8 cellular contexts compared by ENCODE assay signal in the genomic region with DNA sequence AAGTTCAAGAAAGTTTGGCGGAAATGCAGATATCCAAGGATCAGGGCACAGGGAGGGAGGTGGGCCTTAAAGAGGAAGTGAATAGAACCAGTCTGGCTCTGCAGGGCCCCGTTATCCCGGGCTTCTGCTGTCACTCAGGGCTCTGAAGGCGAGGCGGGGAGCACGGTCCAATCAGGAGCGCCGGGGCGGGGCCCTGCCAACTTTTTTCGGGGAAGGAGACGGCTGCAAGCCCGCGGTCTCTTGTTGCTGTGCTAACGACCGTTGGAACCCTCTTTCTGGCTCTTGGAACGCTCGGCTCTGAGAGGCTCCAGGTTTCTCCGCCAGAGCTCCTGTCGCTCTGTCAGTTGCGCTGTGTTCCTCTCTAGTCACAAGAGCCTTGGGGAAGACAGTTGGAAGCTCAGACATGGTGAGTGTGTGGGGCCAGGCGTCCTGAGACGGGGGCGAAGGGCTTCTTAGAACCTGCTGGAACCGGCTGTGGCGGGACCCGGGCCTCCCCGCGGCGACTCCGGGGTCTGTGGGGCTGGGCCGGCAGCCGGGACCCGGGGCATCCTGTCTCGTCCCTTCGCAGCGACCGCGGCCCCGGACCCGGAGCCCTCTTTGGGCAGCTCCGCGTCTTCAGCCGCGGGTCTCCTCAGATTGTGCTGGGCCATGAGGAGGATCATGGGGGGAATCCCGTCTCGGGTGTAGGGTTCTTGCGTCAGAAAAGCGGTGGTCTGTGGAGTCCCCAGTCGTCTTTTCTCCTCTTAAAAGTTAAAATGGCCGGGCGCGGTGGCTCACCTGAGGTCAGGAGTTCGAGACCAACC. TPM values are rescaled to one million over a fixed set of nuclear protein-coding genes. Genes with fewer than 3 reads are reported as not detected.
DNase-seq lines count a peak whose midpoint lies in the region; ATAC-seq and TF ChIP-seq lines count a peak whose summit lies in the region.

No MANE protein-coding gene starts in this region.

- CTCF ChIA-PET in WTC11 (lab: Charles Lee) = interaction anchor here (0.7 to 5.6 kb wide), 9 partner anchors 32 to 241 kb away, joined by 4 to 84 read pairs (median 18); partner anchors contain the start of genes ZNF20, ZNF563, ZNF700 and ZNF878

- H3K27ac ChIP-seq in HUES48 (ENCODE audit: low read depth, low read length) = peak overlapping the region; percentile 98
- peak overlapping the region; percentile 27 to 88 (median 79) for H3K27ac ChIP-seq in spleen

- H3K4me3 ChIP-seq in HUES48 (ENCODE audit: low read depth, low read length) (peak overlapping the region; percentile 92), kidney epithelial cell (ENCODE audit: low read depth, low read length) (peak overlapping the region; percentile 41), spleen (peak overlapping the region; percentile 45 to 75 (median 58))

- TF ChIP-seq CTCF in WTC11 (IDR thresholded peaks at IDR 0.05) = no peak
- TF ChIP-seq CTCF in chondrocyte (IDR thresholded peaks at IDR 0.05) = no peak
- TF ChIP-seq CTCF in kidney epithelial cell (IDR thresholded peaks at IDR 0.05; ENCODE audit: insufficient read depth, low read length, poor library complexity, severe bottlenecking) = no peak
- no peak for TF ChIP-seq CTCF in spleen (IDR thresholded peaks at IDR 0.05 in 8 of 11, conservative IDR thresholded peaks at IDR 0.05 in 3 of 11)

- H3K4me1 ChIP-seq in HUES48 (ENCODE audit: control insufficient read depth, insufficient read depth, low read length) (no peaks in the 10 kb centered on the region), spleen (peaks cover 0 to 34% (median 15%) of the 10 kb centered on the region in 6 donors)

- H3K27ac Mint-ChIP-seq in WTC11 (peak overlapping the region; percentile 97), chondrocyte (ENCODE audit: unreplicated experiment) (peak overlapping the region; percentile 98)

- H3K36me3 Mint-ChIP-seq in WTC11 (peaks cover 30% of the 10 kb centered on the region), chondrocyte (ENCODE audit: low read depth) (peaks cover 10% of the 10 kb centered on the region)

- WGBS in spleen, 5 donors = 1% methylated on average over 51 to 53 of the region's 53 CpGs

- ATAC-seq in WTC11 (peak; percentile 98), HG03280 (IDR thresholded peaks at IDR 0.05; ENCODE audit: unreplicated experiment) (no peak), HG03135 (IDR thresholded peaks at IDR 0.05; ENCODE audit: unreplicated experiment) (no peak)

- peak; percentile 90 for DNase-seq in GDM1 (lab: John Stamatoyannopoulos, UW)
- DNase-seq in WTC11 (ENCODE audit: low spot score) = peak; percentile 94
- peak; percentile 95 for DNase-seq in chondrocyte (ENCODE audit: low spot score)
- DNase-seq in kidney epithelial cell (ENCODE audit: low read depth) = no peak
- peak; percentile 93 for DNase-seq in spleen

- H3K9me3 ChIP-seq in HUES48 (ENCODE audit: control insufficient read depth, insufficient read depth, low read length) = peaks cover 12% of the 10 kb centered on the region; the same call in 1 of the 2 replicates
- no peaks in the 10 kb centered on the region for H3K9me3 ChIP-seq in spleen

- H3K4me1 Mint-ChIP-seq in WTC11 (peaks cover 12% of the 10 kb centered on the region), chondrocyte (ENCODE audit: low read depth) (peaks cover 22% of the 10 kb centered on the region)

- POLR2A ChIA-PET in WTC11 (lab: Charles Lee) = interaction anchor here (0.6 to 2.3 kb wide), 3 partner anchors 33 to 105 kb away, joined by 4 to 17 read pairs (median 4); partner anchors contain the start of gene ZNF20

- H3K4me3 Mint-ChIP-seq in WTC11 (peak overlapping the region; percentile 89), chondrocyte (ENCODE audit: unreplicated experiment) (peak overlapping the region; percentile 85)

- H3K27me3 ChIP-seq in HUES48 (ENCODE audit: control insufficient read depth, insufficient read depth, low read length) (no peaks in the 10 kb centered on the region), kidney epithelial cell (ENCODE audit: control insufficient read depth, insufficient read depth, low read length) (no peaks in the 10 kb centered on the region), spleen (replicated peaks in 1 of 7) (no peaks in the 10 kb centered on the region)

- no peaks in the 10 kb centered on the region for H3K27me3 Mint-ChIP-seq in WTC11 (ENCODE audit: low read depth)
- no peaks in the 10 kb centered on the region for H3K27me3 Mint-ChIP-seq in chondrocyte (ENCODE audit: low read depth)

- no peak for TF ChIP-seq POLR2A in spleen (IDR thresholded peaks at IDR 0.05)

- peaks cover 14% of the 10 kb centered on the region for H3K9me3 Mint-ChIP-seq in WTC11
- peaks cover 7% of the 10 kb centered on the region for H3K9me3 Mint-ChIP-seq in chondrocyte (ENCODE audit: low read depth)

- intact Hi-C loops in spleen (cut with DNase I; ENCODE audit: low total_unique reads) = no loop called here

- H3K36me3 ChIP-seq in HUES48 (ENCODE audit: control insufficient read depth, insufficient read depth, low read length) = peaks cover 30% of the 10 kb centered on the region
- H3K36me3 ChIP-seq in kidney epithelial cell (ENCODE audit: control insufficient read depth, insufficient read depth, low read length) = no peaks in the 10 kb centered on the region
- H3K36me3 ChIP-seq in spleen = no peaks in the 10 kb centered on the region

- H3K9ac ChIP-seq in HUES48 (ENCODE audit: low read depth, low read length) = peak overlapping the region; percentile 94

TF ChIP-seq in WTC11, 78 proteins besides CTCF, POLR2A, EP300 and RAD21 (continues in another document):
- TF ChIP-seq CREM (CRISPR knock-in tag; IDR thresholded peaks at IDR 0.05) (0 out of 2 replicates have a peak, but pooled peaks have one; percentile 33), SP1 (CRISPR knock-in tag; conservative IDR thresholded peaks at IDR 0.05) (0 out of 2 replicates have a peak, but pooled peaks have one; percentile 40), HMGXB4 (CRISPR knock-in tag; IDR thresholded peaks at IDR 0.05) (peak; percentile 66; the same call in 1 of the 2 replicates)
- TF ChIP-seq, protein P1, sequence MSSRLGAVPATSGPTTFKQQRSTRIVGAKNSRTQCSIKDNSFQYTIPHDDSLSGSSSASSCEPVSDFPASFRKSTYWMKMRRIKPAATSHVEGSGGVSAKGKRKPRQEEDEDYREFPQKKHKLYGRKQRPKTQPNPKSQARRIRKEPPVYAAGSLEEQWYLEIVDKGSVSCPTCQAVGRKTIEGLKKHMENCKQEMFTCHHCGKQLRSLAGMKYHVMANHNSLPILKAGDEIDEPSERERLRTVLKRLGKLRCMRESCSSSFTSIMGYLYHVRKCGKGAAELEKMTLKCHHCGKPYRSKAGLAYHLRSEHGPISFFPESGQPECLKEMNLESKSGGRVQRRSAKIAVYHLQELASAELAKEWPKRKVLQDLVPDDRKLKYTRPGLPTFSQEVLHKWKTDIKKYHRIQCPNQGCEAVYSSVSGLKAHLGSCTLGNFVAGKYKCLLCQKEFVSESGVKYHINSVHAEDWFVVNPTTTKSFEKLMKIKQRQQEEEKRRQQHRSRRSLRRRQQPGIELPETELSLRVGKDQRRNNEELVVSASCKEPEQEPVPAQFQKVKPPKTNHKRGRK (CRISPR knock-in tag; IDR thresholded peaks at IDR 0.05; ENCODE audit: borderline replicate concordance) = no peak

RNA-seq across cellular contexts. Expression of gene ZNF844, which starts 27.7 kb away (rescaled TPM):
- total RNA-seq in WTC11 (2021) (9.1 to 10.5 TPM (median 9.4 TPM) in 3 replicates), chondrocyte (7.1 to 7.9 TPM (median 7.6 TPM) in 3 replicates), kidney epithelial cell (4.1 and 4.7 TPM in 2 replicates), spleen (10 to 100 TPM in 3 of 7 donors, 1 to 10 TPM in 4; 7.1 to 14.5 (median 9.9) TPM)
- polyA plus RNA-seq in spleen = 1 to 10 TPM; 2.0 to 3.9 (median 2.7) TPM

RNA-seq across cellular contexts. Expression of gene ZNF878, which starts 39.5 kb away (rescaled TPM):
- total RNA-seq in WTC11 (2021) (10.1 to 12.5 TPM (median 10.7 TPM) in 3 replicates), chondrocyte (0.26 to 0.32 TPM (median 0.31 TPM) in 3 replicates), kidney epithelial cell (0.07 and 0.67 TPM in 2 replicates), spleen (under 1 TPM in 2 of 7 donors, not detected in 5; 0.20 to 0.36 TPM)
- polyA plus RNA-seq in spleen = under 1 TPM in 2 of 3 donors, not detected in 1; 0.05 to 0.10 TPM

RNA-seq across cellular contexts. Expression of gene ZNF20, which starts 47.9 kb away (rescaled TPM):
- 5.0 to 9.1 TPM (median 7.8 TPM) in 3 replicates for total RNA-seq in WTC11 (2021)
- 2.0 to 3.8 TPM (median 3.1 TPM) in 3 replicates for total RNA-seq in chondrocyte
- 2.7 and 4.2 TPM in 2 replicates for total RNA-seq in kidney epithelial cell
- 1 to 10 TPM; 3.1 to 5.5 (median 4.1) TPM for total RNA-seq in spleen
- 1 to 10 TPM; 2.0 to 2.8 (median 2.7) TPM for polyA plus RNA-seq in spleen

RNA-seq across cellular contexts. Expression of gene ZNF433, which starts 56.8 kb away (rescaled TPM):
- 2.9 TPM in 3 replicates for total RNA-seq in WTC11 (2021)
- 4.1 to 6.8 TPM (median 6.0 TPM) in 3 replicates for total RNA-seq in chondrocyte
- total RNA-seq in kidney epithelial cell = 3.2 and 10.3 TPM in 2 replicates
- total RNA-seq in spleen = 1 to 10 TPM; 3.4 to 7.7 (median 6.4) TPM
- 1 to 10 TPM; 2.4 to 4.7 (median 3.3) TPM for polyA plus RNA-seq in spleen

Comparison
In these comparisons a context has a peak if more than half of its experiments do, and no peak if none do; other contexts are left out.
1. H3K4me3 ChIP-seq: peak in every context shown above with its lines; median percentile 92 in HUES48; 58 in spleen; 41 in kidney epithelial cell.